Comparison of ENCODE assay signal across 8 cellular contexts in the genomic region with DNA sequence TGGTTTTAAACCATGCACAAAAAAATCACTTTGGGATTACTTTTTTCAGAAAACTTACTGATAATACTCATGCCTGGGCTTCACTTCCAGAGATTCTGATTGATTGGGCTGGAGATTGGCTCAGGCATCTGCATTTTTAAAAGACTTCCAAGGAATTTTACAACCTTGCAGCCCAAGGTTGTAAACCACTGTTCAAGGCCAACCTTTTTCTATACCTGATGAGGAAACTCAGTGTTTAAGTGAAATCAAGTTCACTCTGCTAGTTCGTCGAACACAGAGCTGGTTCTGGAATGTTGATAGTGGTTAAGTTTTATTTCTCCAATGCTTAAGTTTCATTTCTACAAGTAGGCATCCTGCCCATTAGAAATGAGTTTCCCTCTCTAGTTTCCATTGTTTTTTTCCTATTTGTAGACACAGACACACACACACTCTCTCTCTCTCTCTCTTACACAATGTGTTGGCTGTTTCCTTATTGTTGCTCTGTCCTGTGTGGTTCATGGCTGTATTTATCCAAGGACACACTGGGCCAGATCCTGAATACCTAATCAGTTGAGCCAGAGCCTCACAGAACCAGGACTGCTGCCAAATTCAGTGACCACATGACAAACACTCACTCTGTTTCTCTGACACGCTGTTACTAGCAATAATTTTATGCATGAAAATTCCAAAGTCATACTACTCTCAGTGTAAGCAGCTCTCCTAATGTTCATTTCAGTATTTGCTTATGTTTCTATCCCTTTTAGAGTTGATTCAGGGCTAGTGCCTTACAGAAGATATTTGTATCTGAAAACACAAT. TPM values are rescaled to one million over a fixed set of nuclear protein-coding genes. Genes with fewer than 3 reads are reported as not detected.
A peak's percentile ranks its signal among the peaks of the same experiment; 100 is the strongest.
DNase-seq lines count a peak whose midpoint lies in the region; ATAC-seq lines count a peak whose summit lies in the region.

No MANE protein-coding gene starts in this region.

- peaks cover 21% of the 10 kb centered on the region for H3K4me1 ChIP-seq in ACC112 (ENCODE audit: control insufficient read depth, insufficient read depth, low read length, unreplicated experiment)

- peak overlapping the region; percentile 74 for H3K27ac ChIP-seq in ACC112 (ENCODE audit: low read depth, low read length)

- DNase-seq in NCI-H2196 (lab: John Stamatoyannopoulos, UW; ENCODE audit: unreplicated experiment), result peak; percentile 59
- DNase-seq in epidermal melanocyte (ENCODE audit: insufficient read length, low spot score), result peak; percentile 52
- DNase-seq in mucosa of gallbladder (ENCODE audit: low spot score), result peak; percentile 93
- no peak for DNase-seq in NCI-H1436 treated with DMSO at 0.1 percent for 48 hours (lab: John Stamatoyannopoulos, UW)
- no peak for DNase-seq in activated CD4-positive, CD25-positive, alpha-beta regulatory T cell (lab: John Stamatoyannopoulos, UW)

- peak overlapping the region; percentile 50 for H3K4me3 ChIP-seq in ACC112 (ENCODE audit: low read depth, low read length)

- peak overlapping the region; percentile 67 for H2AFZ ChIP-seq in ACC112 (ENCODE audit: low read length, unreplicated experiment)

- no peaks in the 10 kb centered on the region for H3K79me2 ChIP-seq in ACC112 (ENCODE audit: control insufficient read depth, insufficient read depth, low read length, unreplicated experiment)

- no peaks in the 10 kb centered on the region for H3K27me3 ChIP-seq in ACC112 (ENCODE audit: insufficient read depth, low read length)

- ATAC-seq in GM18868 (IDR thresholded peaks at IDR 0.05; ENCODE audit: unreplicated experiment) (no peak), GM21576 (IDR thresholded peaks at IDR 0.05; ENCODE audit: unreplicated experiment) (no peak)

- no peaks in the 10 kb centered on the region for H3K36me3 ChIP-seq in ACC112 (ENCODE audit: insufficient read depth, low read length)

RNA-seq across cellular contexts. Expression of a gene that starts 3.7 kb away (rescaled TPM):
- total RNA-seq in mucosa of gallbladder, result not detected

RNA-seq across cellular contexts. Expression of a gene that starts 18.3 kb away (rescaled TPM):
- total RNA-seq in mucosa of gallbladder, result 14.4 TPM

RNA-seq across cellular contexts. Expression of a gene that starts 40.3 kb away (rescaled TPM):
- 14.7 TPM for total RNA-seq in mucosa of gallbladder

RNA-seq across cellular contexts. Expression of a gene that starts 46.3 kb away (rescaled TPM):
- total RNA-seq in mucosa of gallbladder, result 11.1 TPM

Comparison
In these comparisons a context has a peak if more than half of its experiments do, and no peak if none do; other contexts are left out.
1. DNase-seq: peak in NCI-H2196 (single experiment), epidermal melanocyte (single experiment) and mucosa of gallbladder (single experiment); none in NCI-H1436 treated with DMSO at 0.1 percent for 48 hours (single experiment) and activated CD4-positive, CD25-positive, alpha-beta regulatory T cell (0 of 4).